24 cellular contexts compared by ENCODE assay signal in genomic region chr10:69863580-69863979, GRCh38.
DNase-seq lines count a peak whose midpoint lies in the region; ATAC-seq, FAIRE-seq and TF ChIP-seq lines count a peak whose summit lies in the region.
"Had no signal": no experiment of that assay in that cellular context is flagged by ENCODE, and none has a peak within 500 bp of the region (broad histone marks: within the 10 kb centered on the region; RNA-seq: fewer than 3 reads in every experiment).

No MANE protein-coding gene starts in this region.

- H3K27ac ChIP-seq in HCT116 (ENCODE audit: low read depth, low read length) = no peak overlapping the region
- H3K27ac ChIP-seq in astrocyte (ENCODE audit: low read depth, low read length) = peak overlapping the region; percentile 75
- no peak overlapping the region for H3K27ac ChIP-seq in coronary artery
- H3K27ac ChIP-seq: left ventricle myocardium inferior, thyroid gland had no signal

- H3K9ac ChIP-seq in HCT116 (ENCODE audit: low read length) = peak overlapping the region; percentile 16; the same call in 1 of the 2 replicates
- no peak overlapping the region for H3K9ac ChIP-seq in astrocyte (ENCODE audit: low read length)

- H3K79me2 ChIP-seq in HCT116 (ENCODE audit: insufficient read depth, low read length) = no peaks in the 10 kb centered on the region
- peaks cover 4% of the 10 kb centered on the region for H3K79me2 ChIP-seq in astrocyte (ENCODE audit: insufficient read depth, low read length)

- CTCF ChIA-PET in HCT116 (lab: Charles Lee) = interaction anchor here (2.5 kb wide), 1 partner anchor 51 kb away, joined by 6 read pairs; no protein-coding TSS in a partner anchor

- no peak for TF ChIP-seq POLR2A in HCT116 (IDR thresholded peaks at IDR 0.05; ENCODE audit: borderline replicate concordance, extremely low read depth, insufficient read depth, insufficient read length)

- H3K4me1 Mint-ChIP-seq in astrocyte (ENCODE audit: low read depth, unreplicated experiment) = peaks cover 11% of the 10 kb centered on the region
- peaks cover 5% of the 10 kb centered on the region for H3K4me1 Mint-ChIP-seq in activated CD4-positive, alpha-beta T cell treated with anti-CD3 and anti-CD28 coated beads, Interleukin-2, amount 10 ng/mL, durations not matched to agents 24 days and 14 days
- H3K4me1 Mint-ChIP-seq: stimulated activated memory B cell treated with anti-CD40 and anti-IgM and Interleukin-4, amounts not matched to agents 10 μg/mL and 1 μg/mL and 100 μg/mL, for 72 hours had no signal

- H4K20me1 ChIP-seq in HCT116 (ENCODE audit: insufficient read depth) (no peaks in the 10 kb centered on the region), astrocyte (ENCODE audit: insufficient read depth, low read length) (no peaks in the 10 kb centered on the region)

- no peak overlapping the region for H2AFZ ChIP-seq in HCT116 (ENCODE audit: low read depth, low read length, poor library complexity, severe bottlenecking)
- H2AFZ ChIP-seq in astrocyte (ENCODE audit: low read depth, low read length) = no peak overlapping the region

- RAD21 ChIA-PET in HCT116 (lab: Charles Lee; ENCODE audit: low non-redundant PET in 1 of 2, low total read pairs in 2 of 2, uncharacterized antibody in 2 of 2, unreplicated experiment in 2 of 2) = interaction anchor here in 1 of 2 experiments (0.7 kb wide), 1 partner anchor 51 kb away, joined by 3 read pairs; no protein-coding TSS in a partner anchor

- H3K4me3 ChIP-seq in HCT116 (replicated peaks in 1 of 2; ENCODE audit: low read depth in 1 of 2, low read length in 2 of 2) = no peak overlapping the region
- H3K4me3 ChIP-seq in astrocyte (ENCODE audit: insufficient read depth, low read depth, low read length) = no peak overlapping the region
- no peak overlapping the region for H3K4me3 ChIP-seq in fibroblast of pulmonary artery (replicated peaks; ENCODE audit: low read depth, low read length)
- H3K4me3 ChIP-seq in coronary artery = no peak overlapping the region
- H3K4me3 ChIP-seq: left ventricle myocardium inferior, thyroid gland had no signal

- intact Hi-C loops in HCT116 (cut with micrococcal nuclease) = no loop called here
- intact Hi-C loops in activated CD4-positive, alpha-beta T cell treated with anti-CD3 and anti-CD28 coated beads, Interleukin-2, amount 10 ng/mL, durations not matched to agents 24 days and 14 days (cut with micrococcal nuclease) = no loop called here

- TF ChIP-seq RAD21 in HCT116 (IDR thresholded peaks at IDR 0.05; ENCODE audit: low read depth) = no peak

- H3K9me3 ChIP-seq in HCT116 (ENCODE audit: control insufficient read depth in 1 of 2, insufficient read depth in 1 of 2, low read depth in 1 of 2, low read length in 2 of 2) (no peaks in the 10 kb centered on the region), astrocyte (ENCODE audit: insufficient read depth, low read depth, low read length) (no peaks in the 10 kb centered on the region)
- H3K9me3 ChIP-seq: left ventricle myocardium inferior, thyroid gland had no signal

- DNase-seq in A172 (ENCODE audit: low spot score) (peak; percentile 63), HCT116 (ENCODE audit: low read depth, low spot score) (no peak), astrocyte (ENCODE audit: low read depth) (peak; percentile 40), fibroblast of pulmonary artery (ENCODE audit: low read depth) (peak; percentile 38), coronary artery (ENCODE audit: low spot score) (no peak), NCI-H187 treated with DMSO at 0.1 percent for 48 hours (lab: John Stamatoyannopoulos, UW) (no peak), DMS79 treated with DMSO at 0.1 percent for 48 hours (lab: John Stamatoyannopoulos, UW) (no peak)
- DNase-seq in activated CD4-positive, alpha-beta T cell treated with anti-CD3 and anti-CD28 coated beads, Interleukin-2, amount 10 ng/mL, durations not matched to agents 24 days and 14 days = no peak
- DNase-seq: activated CD8-positive, alpha-beta memory T cell treated with anti-CD3 and anti-CD28 coated beads, Interleukin-2, amount 10 ng/mL, durations not matched to agents 7 days and 5 days; activated effector memory CD4-positive, alpha-beta T cell treated with Interleukin-2 at 50 U/mL for 16 hours; amygdala; cerebellar nuclear complex; DMS153; effector memory CD8-positive, alpha-beta T cell; left ventricle myocardium inferior; NCI-H2107; NCI-H526 treated with DMSO at 0.1 percent for 48 hours; occipital lobe; OCI-M1; stimulated activated CD4-positive, alpha-beta T cell treated with anti-CD3 and anti-CD28 coated beads, Interleukin-15, amount 100 ng/mL, for 24 hours; T-helper 9 cell; thyroid gland had no signal

- no peaks in the 10 kb centered on the region for H3K9me2 ChIP-seq in HCT116 (ENCODE audit: insufficient read depth)

- H3K36me3 ChIP-seq in HCT116 (ENCODE audit: control insufficient read depth in 1 of 2, insufficient read depth in 2 of 2, low read length in 2 of 2) (no peaks in the 10 kb centered on the region), astrocyte (ENCODE audit: insufficient read depth, low read length) (no peaks in the 10 kb centered on the region)
- H3K36me3 ChIP-seq: left ventricle myocardium inferior, thyroid gland had no signal

- ATAC-seq in HCT116 = no peak
- ATAC-seq: activated CD8-positive, alpha-beta memory T cell treated with anti-CD3 and anti-CD28 coated beads, Interleukin-2, amount 10 ng/mL, durations not matched to agents 7 days and 5 days; effector memory CD8-positive, alpha-beta T cell; right cardiac atrium; stimulated activated memory B cell treated with anti-CD40 and anti-IgM and Interleukin-4, amounts not matched to agents 10 μg/mL and 1 μg/mL and 100 μg/mL, for 72 hours had no signal

- no peak overlapping the region for H3K4me3 Mint-ChIP-seq in astrocyte (ENCODE audit: unreplicated experiment)
- H3K4me3 Mint-ChIP-seq in activated CD4-positive, alpha-beta T cell treated with anti-CD3 and anti-CD28 coated beads, Interleukin-2, amount 10 ng/mL, durations not matched to agents 24 days and 14 days = no peak overlapping the region
- H3K4me3 Mint-ChIP-seq: activated CD8-positive, alpha-beta memory T cell treated with anti-CD3 and anti-CD28 coated beads, Interleukin-2, amount 10 ng/mL, durations not matched to agents 7 days and 5 days; effector memory CD8-positive, alpha-beta T cell; stimulated activated memory B cell treated with anti-CD40 and anti-IgM and Interleukin-4, amounts not matched to agents 10 μg/mL and 1 μg/mL and 100 μg/mL, for 72 hours had no signal

- no TSS peak for BruUV-seq in HCT116 (replicated peaks; lab: Mats Ljungman, UMichigan)

- H3K9me3 Mint-ChIP-seq in astrocyte (ENCODE audit: unreplicated experiment) = no peaks in the 10 kb centered on the region
- no peaks in the 10 kb centered on the region for H3K9me3 Mint-ChIP-seq in activated CD4-positive, alpha-beta T cell treated with anti-CD3 and anti-CD28 coated beads, Interleukin-2, amount 10 ng/mL, durations not matched to agents 24 days and 14 days
- H3K9me3 Mint-ChIP-seq: effector memory CD8-positive, alpha-beta T cell; stimulated activated memory B cell treated with anti-CD40 and anti-IgM and Interleukin-4, amounts not matched to agents 10 μg/mL and 1 μg/mL and 100 μg/mL, for 72 hours had no signal

- peak overlapping the region; percentile 72 for H3K27ac Mint-ChIP-seq in astrocyte (ENCODE audit: unreplicated experiment)
- H3K27ac Mint-ChIP-seq in activated CD4-positive, alpha-beta T cell treated with anti-CD3 and anti-CD28 coated beads, Interleukin-2, amount 10 ng/mL, durations not matched to agents 24 days and 14 days = no peak overlapping the region
- H3K27ac Mint-ChIP-seq: activated CD8-positive, alpha-beta memory T cell treated with anti-CD3 and anti-CD28 coated beads, Interleukin-2, amount 10 ng/mL, durations not matched to agents 7 days and 5 days; effector memory CD8-positive, alpha-beta T cell; stimulated activated memory B cell treated with anti-CD40 and anti-IgM and Interleukin-4, amounts not matched to agents 10 μg/mL and 1 μg/mL and 100 μg/mL, for 72 hours had no signal

- POLR2A ChIA-PET in HCT116 (lab: Charles Lee) = no interaction called here

- H3K4me1 ChIP-seq in HCT116 (ENCODE audit: control insufficient read depth in 1 of 2, insufficient read depth in 2 of 2, low read length in 2 of 2) = peaks cover 26 to 78% of the 10 kb centered on the region in 2 experiments
- peaks cover 66% of the 10 kb centered on the region for H3K4me1 ChIP-seq in astrocyte (ENCODE audit: insufficient read depth, low read length)

- FAIRE-seq in astrocyte (lab: Jason Lieb, UNC) = peak; percentile 62

- H3K27me3 Mint-ChIP-seq in astrocyte (ENCODE audit: low read depth, unreplicated experiment) = peaks cover 22% of the 10 kb centered on the region
- H3K27me3 Mint-ChIP-seq in activated CD4-positive, alpha-beta T cell treated with anti-CD3 and anti-CD28 coated beads, Interleukin-2, amount 10 ng/mL, durations not matched to agents 24 days and 14 days = peaks cover 1% of the 10 kb centered on the region

- H3K4me2 ChIP-seq in HCT116 (ENCODE audit: low read length) = peak overlapping the region; percentile 72
- peak overlapping the region; percentile 73 for H3K4me2 ChIP-seq in astrocyte (ENCODE audit: low read length)

- H3K36me3 Mint-ChIP-seq in astrocyte (ENCODE audit: low read depth, unreplicated experiment) = no peaks in the 10 kb centered on the region
- H3K36me3 Mint-ChIP-seq in activated CD4-positive, alpha-beta T cell treated with anti-CD3 and anti-CD28 coated beads, Interleukin-2, amount 10 ng/mL, durations not matched to agents 24 days and 14 days (ENCODE audit: low read depth) = no peaks in the 10 kb centered on the region
- H3K36me3 Mint-ChIP-seq: activated CD8-positive, alpha-beta memory T cell treated with anti-CD3 and anti-CD28 coated beads, Interleukin-2, amount 10 ng/mL, durations not matched to agents 7 days and 5 days; stimulated activated memory B cell treated with anti-CD40 and anti-IgM and Interleukin-4, amounts not matched to agents 10 μg/mL and 1 μg/mL and 100 μg/mL, for 72 hours had no signal

- TF ChIP-seq CTCF in HCT116 (IDR thresholded peaks at IDR 0.05 in 2 of 3, conservative IDR thresholded peaks at IDR 0.05 in 1 of 3; ENCODE audit: borderline replicate concordance in 1 of 3, insufficient read depth in 1 of 3, low read depth in 2 of 3, low read length in 2 of 3) (no peak), astrocyte (IDR thresholded peaks at IDR 0.05; ENCODE audit: insufficient read depth, low read depth, low read length) (no peak), fibroblast of pulmonary artery (IDR thresholded peaks at IDR 0.05; ENCODE audit: low read length, missing control alignments) (no peak), coronary artery (IDR thresholded peaks at IDR 0.05) (no peak)

- H3K27me3 ChIP-seq in HCT116 (ENCODE audit: insufficient read depth, low read length) = no peaks in the 10 kb centered on the region
- no peaks in the 10 kb centered on the region for H3K27me3 ChIP-seq in astrocyte (ENCODE audit: insufficient read depth, low read length)
- H3K27me3 ChIP-seq: thyroid gland had no signal

TF ChIP-seq in HCT116, 20 proteins besides CTCF, POLR2A, EP300 and RAD21 (continues in another document):
- TF ChIP-seq CBX3 (IDR thresholded peaks at IDR 0.05; ENCODE audit: low read depth) (no peak), JUND (IDR thresholded peaks at IDR 0.05) (no peak), POLR2AphosphoS5 (IDR thresholded peaks at IDR 0.05; ENCODE audit: low read depth, low read length) (no peak)

Comparison
In these comparisons a context has a peak if more than half of its experiments do, and no peak if none do; other contexts are left out.
1. DNase-seq: peak in A172 (single experiment), astrocyte (single experiment) and fibroblast of pulmonary artery (single experiment); none in HCT116 (single experiment), coronary artery (single experiment), NCI-H187 treated with DMSO at 0.1 percent for 48 hours (single experiment), activated CD4-positive, alpha-beta T cell treated with anti-CD3 and anti-CD28 coated beads, Interleukin-2, amount 10 ng/mL, durations not matched to agents 24 days and 14 days (single experiment) and DMS79 treated with DMSO at 0.1 percent for 48 hours (single experiment).